ENCODE assay signal across 19 cellular contexts in genomic region chr16:23464196-23464595, GRCh38. TPM values are rescaled to one million over a fixed set of nuclear protein-coding genes. Genes with fewer than 3 reads are reported as not detected.
DNase-seq lines count a peak whose midpoint lies in the region; ATAC-seq and TF ChIP-seq lines count a peak whose summit lies in the region.
"Had no signal": no experiment of that assay in that cellular context is flagged by ENCODE, and none has a peak within 500 bp of the region (broad histone marks: within the 10 kb centered on the region; RNA-seq: fewer than 3 reads in every experiment).

No MANE protein-coding gene starts in this region.

- no peak overlapping the region for H3K4me3 Mint-ChIP-seq in activated B cell treated with CpG ODN at 0.5 μM for 24 hours

- ATAC-seq in activated B cell treated with CpG ODN at 0.5 μM for 24 hours (ENCODE audit: low read depth) (no peak), heart left ventricle (peak in 2 of 4 donors; percentile 34 to 50), GM19035 (IDR thresholded peaks at IDR 0.05; ENCODE audit: unreplicated experiment) (no peak), sciatic nerve (no peak)
- no peak for ATAC-seq in activated CD4-positive, CD25-positive, alpha-beta regulatory T cell treated with anti-CD3 and anti-CD28 coated beads, Interleukin-2, amount 50 U/mL, for 24 hours
- ATAC-seq: gastroesophageal sphincter, left lobe of liver had no signal

- intact Hi-C loops in activated B cell treated with CpG ODN at 0.5 μM for 24 hours (cut with micrococcal nuclease), result no loop called here
- intact Hi-C loops in heart left ventricle (cut with DNase I), result no loop called here
- intact Hi-C loops in sciatic nerve (cut with DNase I), result no loop called here

- H3K27ac ChIP-seq in heart left ventricle, result peak overlapping the region in 7 of 12 donors; percentile 1 to 51 (median 30)
- H3K27ac ChIP-seq in WERI-Rb-1, result no peak overlapping the region
- H3K27ac ChIP-seq: C4-2B had no signal

- H3K27me3 Mint-ChIP-seq in activated B cell treated with CpG ODN at 0.5 μM for 24 hours, result no peaks in the 10 kb centered on the region

- H3K4me1 Mint-ChIP-seq in activated B cell treated with CpG ODN at 0.5 μM for 24 hours, result no peaks in the 10 kb centered on the region

- H3K9me3 Mint-ChIP-seq in activated B cell treated with CpG ODN at 0.5 μM for 24 hours, result no peaks in the 10 kb centered on the region

- POLR2A ChIA-PET in activated B cell treated with CpG ODN at 0.5 μM for 24 hours (lab: Charles Lee), result interaction anchor here (0.6 kb wide), 2 partner anchors 46 to 396 kb away, joined by 3 to 6 read pairs; partner anchors contain the start of gene GGA2

- H3K4me3 ChIP-seq in heart left ventricle (no peak overlapping the region), WERI-Rb-1 (ENCODE audit: low read depth, low read length) (no peak overlapping the region)
- H3K4me3 ChIP-seq: adrenal gland, gastroesophageal sphincter had no signal

- no peaks in the 10 kb centered on the region for H3K9me3 ChIP-seq in heart left ventricle
- H3K9me3 ChIP-seq in WERI-Rb-1 (ENCODE audit: severe bottlenecking), result no peaks in the 10 kb centered on the region
- H3K9me3 ChIP-seq: adrenal gland, gastroesophageal sphincter had no signal

- TF ChIP-seq CTCF in activated B cell treated with CpG ODN at 0.5 μM for 24 hours (IDR thresholded peaks at IDR 0.05) (no peak), heart left ventricle (IDR thresholded peaks at IDR 0.05) (no peak), WERI-Rb-1 (IDR thresholded peaks at IDR 0.05; ENCODE audit: low read depth, low read length) (no peak)

- H3K4me1 ChIP-seq in heart left ventricle, result peaks cover 0 to 29% (median 6%) of the 10 kb centered on the region in 12 donors

- H3K27me3 ChIP-seq in heart left ventricle, result no peaks in the 10 kb centered on the region
- H3K27me3 ChIP-seq in WERI-Rb-1 (ENCODE audit: insufficient read depth, low read depth, severe bottlenecking), result no peaks in the 10 kb centered on the region
- H3K27me3 ChIP-seq: adrenal gland, gastroesophageal sphincter had no signal

- TF ChIP-seq POLR2A in heart left ventricle (IDR thresholded peaks at IDR 0.05), result no peak

- DNase-seq in C1 segment of cervical spinal cord (lab: John Stamatoyannopoulos, UW) (peak in 10 of 14 donors; percentile 9 to 54 (median 29)), activated B cell treated with CpG ODN at 0.5 μM for 24 hours (no peak), heart left ventricle (no peak), occipital lobe (lab: John Stamatoyannopoulos, UW) (peak; percentile 8), WERI-Rb-1 (no peak), sciatic nerve (ENCODE audit: low spot score) (no peak)
- DNase-seq: activated CD4-positive, alpha-beta T cell treated with anti-CD3 and anti-CD28 coated beads for 48 hours; activated effector memory CD4-positive, alpha-beta T cell treated with anti-CD3 and anti-CD28 coated beads, Interleukin-2, amount 50 U/mL, for 16 hours; adrenal gland; DMS153; GF-D8; IMR-90; NCI-H1417 treated with DMSO at 0.1 percent for 48 hours; NCI-H526 treated with DMSO at 0.1 percent for 48 hours had no signal

- H3K36me3 Mint-ChIP-seq in activated B cell treated with CpG ODN at 0.5 μM for 24 hours (ENCODE audit: low read depth), result peaks cover 42% of the 10 kb centered on the region

- H3K36me3 ChIP-seq in heart left ventricle (peaks cover 0 to 50% (median 41%) of the 10 kb centered on the region in 9 donors), WERI-Rb-1 (peaks cover 55% of the 10 kb centered on the region)

- WGBS in heart left ventricle, 4 donors, result 40 to 69% (median 57%) methylated on average over 1 of the region's 1 CpG

- CTCF ChIA-PET in activated B cell treated with CpG ODN at 0.5 μM for 24 hours (lab: Charles Lee), result no interaction called here

- peak overlapping the region; percentile 41 for H3K27ac Mint-ChIP-seq in activated B cell treated with CpG ODN at 0.5 μM for 24 hours

RNA-seq across cellular contexts. Expression of gene COG7, which starts 11.2 kb away (rescaled TPM):
- total RNA-seq in activated B cell treated with CpG ODN at 0.5 μM for 24 hours (19.3 and 20.2 TPM in 2 replicates), heart left ventricle (10 to 100 TPM in 7 of 9 donors, 1 to 10 TPM in 2; 7.8 to 16.8 (median 12.2) TPM), occipital lobe (16.7 TPM), sciatic nerve (29.4 TPM)
- 10 to 100 TPM; 11.1 to 12.4 TPM for polyA plus RNA-seq in heart left ventricle

RNA-seq across cellular contexts. Expression of gene GGA2, which starts 46.1 kb away (rescaled TPM):
- total RNA-seq in activated B cell treated with CpG ODN at 0.5 μM for 24 hours (264 and 281 TPM in 2 replicates), heart left ventricle (10 to 100 TPM; 30.8 to 73.8 (median 47.5) TPM), occipital lobe (27.8 TPM), sciatic nerve (62.9 TPM)
- 10 to 100 TPM; 17.9 to 20.0 TPM for polyA plus RNA-seq in heart left ventricle

Comparison
In these comparisons a context has a peak if more than half of its experiments do, and no peak if none do; other contexts are left out.
1. DNase-seq: peak in C1 segment of cervical spinal cord (10 of 14) and occipital lobe (single experiment); none in activated B cell treated with CpG ODN at 0.5 μM for 24 hours (single experiment), heart left ventricle (0 of 5), WERI-Rb-1 (single experiment) and sciatic nerve (single experiment).